Comparison of ENCODE assay signal across 26 cellular contexts in the genomic region with DNA sequence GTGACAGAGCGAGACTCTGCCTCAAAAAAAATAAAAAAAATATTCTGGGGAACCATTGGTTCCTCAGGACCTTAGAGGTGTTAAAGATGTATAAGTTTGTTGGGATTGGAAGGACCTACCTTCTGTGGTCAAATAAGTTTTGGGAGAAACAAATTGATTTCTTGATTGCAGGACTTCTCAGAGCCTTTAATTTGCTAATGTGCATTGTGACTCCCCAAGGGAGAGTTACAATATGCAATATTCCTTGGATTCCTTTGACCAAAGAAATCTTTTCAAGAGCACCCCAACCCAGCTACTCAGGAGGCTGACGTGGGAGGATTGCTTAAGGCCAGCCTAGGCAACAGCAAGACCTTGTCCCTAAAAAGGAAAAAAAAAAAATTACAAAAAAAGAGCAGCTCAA.
"Had no signal": no experiment of that assay in that cellular context is flagged by ENCODE, and none has a peak within 500 bp of the region (broad histone marks: within the 10 kb centered on the region; RNA-seq: fewer than 3 reads in every experiment).

No MANE protein-coding gene starts in this region.

- H3K4me2 ChIP-seq: neural progenitor cell had no signal

- H3K4me1 ChIP-seq: neural progenitor cell, right lobe of liver had no signal

- H3K9me3 ChIP-seq: left ventricle myocardium inferior, ovary, right atrium auricular region, right lobe of liver, stomach, testis, thyroid gland, transverse colon, upper lobe of left lung, vagina had no signal

- H3K9me3 Mint-ChIP-seq: mesothelial cell of epicardium; naive B cell; natural killer cell; nephron progenitor cell; neural progenitor cell; stimulated activated naive B cell treated with anti-CD40 and anti-IgM and Interleukin-4, amounts not matched to agents 10 μg/mL and 1 μg/mL and 100 μg/mL, for 72 hours had no signal

- H3K4me3 Mint-ChIP-seq: mesothelial cell of epicardium; natural killer cell; nephron progenitor cell; neural progenitor cell; stimulated activated naive B cell treated with anti-CD40 and anti-IgM and Interleukin-4, amounts not matched to agents 10 μg/mL and 1 μg/mL and 100 μg/mL, for 72 hours had no signal

- DNase-seq: islet precursor cell; left ventricle myocardium inferior; mesendoderm; naive B cell; natural killer cell; nephron progenitor cell; ovary; right lobe of liver; stimulated activated CD4-positive, alpha-beta T cell treated with anti-CD3 and anti-CD28 coated beads, Interleukin-12 subunit alpha, Interleukin-12 subunit beta, amount 100 ng/mL, for 4 hours; stimulated activated CD4-positive, alpha-beta T cell treated with anti-CD3 and anti-CD28 coated beads, Interleukin-15, amount 100 ng/mL, for 24 hours; stimulated activated CD4-positive, alpha-beta T cell treated with anti-CD3 and anti-CD28 coated beads, Interleukin-2, amount 100 ng/mL, for 24 hours; stimulated activated CD4-positive, alpha-beta T cell treated with anti-CD3 and anti-CD28 coated beads, Interleukin-4, amount 100 ng/mL, for 1 hour; stimulated activated naive B cell treated with anti-CD40 and anti-IgM and Interleukin-4, amounts not matched to agents 10 μg/mL and 1 μg/mL and 100 μg/mL, for 72 hours; stimulated activated naive CD8-positive, alpha-beta T cell treated with anti-CD3 and anti-CD28 coated beads, Interleukin-15, Interleukin-2, amounts not matched to agents 100 U/mL and 50 U/mL, for 24 hours; stomach; testis; thyroid gland; transverse colon; upper lobe of left lung had no signal

- H3K36me3 ChIP-seq: neural progenitor cell, ovary had no signal

- H3K27me3 ChIP-seq: neural progenitor cell, ovary, right atrium auricular region, right lobe of liver, stomach, testis, thyroid gland, transverse colon, upper lobe of left lung, vagina had no signal

- H2AFZ ChIP-seq: neural progenitor cell had no signal

- H3K27ac ChIP-seq: left ventricle myocardium inferior, neural progenitor cell, ovary, right atrium auricular region, right lobe of liver, skin epidermis, stomach, testis, thyroid gland, transverse colon, upper lobe of left lung, vagina had no signal

- H3K9ac ChIP-seq: neural progenitor cell had no signal

- H3K27me3 Mint-ChIP-seq: naive B cell; progenitor cell of endocrine pancreas; stimulated activated naive B cell treated with anti-CD40 and anti-IgM and Interleukin-4, amounts not matched to agents 10 μg/mL and 1 μg/mL and 100 μg/mL, for 72 hours had no signal

- H3K4me3 ChIP-seq: left ventricle myocardium inferior, lung, neural progenitor cell, ovary, right atrium auricular region, right lobe of liver, skin epidermis, stomach, testis, thyroid gland, transverse colon, upper lobe of left lung, vagina had no signal

- ATAC-seq: natural killer cell; right lobe of liver; stimulated activated naive B cell treated with anti-CD40 and anti-IgM and Interleukin-4, amounts not matched to agents 10 μg/mL and 1 μg/mL and 100 μg/mL, for 72 hours; stimulated activated naive CD8-positive, alpha-beta T cell treated with anti-CD3 and anti-CD28 coated beads, Interleukin-15, Interleukin-2, amounts not matched to agents 100 U/mL and 50 U/mL, for 24 hours had no signal

- H3K27ac Mint-ChIP-seq: mesothelial cell of epicardium; nephron progenitor cell; neural progenitor cell; progenitor cell of endocrine pancreas; stimulated activated naive B cell treated with anti-CD40 and anti-IgM and Interleukin-4, amounts not matched to agents 10 μg/mL and 1 μg/mL and 100 μg/mL, for 72 hours had no signal
